8 cellular contexts compared by ENCODE assay signal in the genomic region with DNA sequence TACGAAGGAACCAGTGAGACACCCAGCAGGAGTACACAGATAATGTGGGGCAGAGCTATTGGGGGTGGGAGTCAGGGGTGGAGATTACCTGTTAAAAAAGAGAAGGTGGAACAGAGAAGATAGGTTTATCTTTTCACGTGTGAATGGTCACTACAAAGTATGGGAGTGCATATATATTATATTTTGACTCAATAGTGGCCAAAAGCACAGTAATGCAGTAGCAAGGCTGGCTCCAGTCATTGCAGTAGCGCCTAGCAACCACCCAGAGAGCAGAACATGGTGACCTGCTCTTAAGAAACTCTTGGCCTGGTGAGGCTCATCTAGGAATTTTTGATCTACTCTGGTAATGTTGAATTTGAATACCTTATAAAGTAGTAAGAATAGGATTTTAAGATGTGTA. TPM values are rescaled to one million over a fixed set of nuclear protein-coding genes. Genes with fewer than 3 reads are reported as not detected.
DNase-seq lines count a peak whose midpoint lies in the region; ATAC-seq and TF ChIP-seq lines count a peak whose summit lies in the region.

No MANE protein-coding gene starts in this region.

- H3K27me3 ChIP-seq in smooth muscle cell (ENCODE audit: low read depth), result peaks cover 25% of the 10 kb centered on the region

- H3K27ac ChIP-seq in smooth muscle cell (ENCODE audit: low read depth), result peak overlapping the region; percentile 87

- intact Hi-C loops in activated naive CD4-positive, alpha-beta T cell treated with anti-CD3 and anti-CD28 coated beads for 36 hours (cut with micrococcal nuclease), result loop anchor here (2.0 kb wide), 1 partner anchor 59 kb away; no protein-coding TSS in a partner anchor

- H3K9me3 Mint-ChIP-seq in activated naive CD4-positive, alpha-beta T cell treated with anti-CD3 and anti-CD28 coated beads for 36 hours, result peaks cover 3% of the 10 kb centered on the region
- peaks cover 3% of the 10 kb centered on the region for H3K9me3 Mint-ChIP-seq in glutamatergic neuron (ENCODE audit: unreplicated experiment)

- H3K36me3 Mint-ChIP-seq in activated naive CD4-positive, alpha-beta T cell treated with anti-CD3 and anti-CD28 coated beads for 36 hours (ENCODE audit: low read depth), result peaks cover 18% of the 10 kb centered on the region
- H3K36me3 Mint-ChIP-seq in T-helper 17 cell (ENCODE audit: low read depth), result peaks cover 11% of the 10 kb centered on the region
- H3K36me3 Mint-ChIP-seq in glutamatergic neuron (ENCODE audit: unreplicated experiment), result no peaks in the 10 kb centered on the region

- H3K9ac ChIP-seq in smooth muscle cell (ENCODE audit: low read depth), result peak overlapping the region; percentile 82

- H3F3A ChIP-seq in smooth muscle cell (ENCODE audit: low read depth), result peaks cover 7% of the 10 kb centered on the region

- H3K36me3 ChIP-seq in smooth muscle cell (ENCODE audit: low read depth), result peaks cover 10% of the 10 kb centered on the region

- DNase-seq in activated naive CD4-positive, alpha-beta T cell treated with anti-CD3 and anti-CD28 coated beads for 36 hours, result no peak
- no peak for DNase-seq in activated naive CD4-positive, alpha-beta T cell (lab: John Stamatoyannopoulos, UW)
- DNase-seq in T-helper 17 cell (no peak), glutamatergic neuron (no peak), smooth muscle cell (lab: John Stamatoyannopoulos, UW; ENCODE audit: unreplicated experiment) (no peak), HPDE6-E6E7 (ENCODE audit: extremely low spot score) (no peak), amniotic stem cell (lab: John Stamatoyannopoulos, UW) (no peak)
- no peak for DNase-seq in stimulated activated CD4-positive, alpha-beta T cell treated with anti-CD3 and anti-CD28 coated beads, Interleukin-12 subunit alpha, Interleukin-12 subunit beta, amount 100 ng/mL, for 4 hours

- H3K79me2 ChIP-seq in smooth muscle cell (ENCODE audit: low read depth), result peaks cover 3% of the 10 kb centered on the region

- H3K4me1 Mint-ChIP-seq in activated naive CD4-positive, alpha-beta T cell treated with anti-CD3 and anti-CD28 coated beads for 36 hours (ENCODE audit: low read depth), result peaks cover 22% of the 10 kb centered on the region
- peaks cover 13% of the 10 kb centered on the region for H3K4me1 Mint-ChIP-seq in T-helper 17 cell
- H3K4me1 Mint-ChIP-seq in glutamatergic neuron (ENCODE audit: low read depth, unreplicated experiment), result peaks cover 12% of the 10 kb centered on the region

- peaks cover 18% of the 10 kb centered on the region for H3K4me1 ChIP-seq in smooth muscle cell (ENCODE audit: low read depth)

- TF ChIP-seq CTCF in glutamatergic neuron (IDR thresholded peaks at IDR 0.05; ENCODE audit: partially characterized antibody, unreplicated experiment), result no peak
- TF ChIP-seq CTCF in smooth muscle cell (IDR thresholded peaks at IDR 0.05; ENCODE audit: borderline replicate concordance, insufficient read depth, poor library complexity, severe bottlenecking), result no peak

- ATAC-seq in T-helper 17 cell, result no peak

- H3K4me2 ChIP-seq in smooth muscle cell, result peak overlapping the region; percentile 92

- peaks cover 12% of the 10 kb centered on the region for H3K27me3 Mint-ChIP-seq in activated naive CD4-positive, alpha-beta T cell treated with anti-CD3 and anti-CD28 coated beads for 36 hours (ENCODE audit: low read depth)
- peaks cover 18% of the 10 kb centered on the region for H3K27me3 Mint-ChIP-seq in T-helper 17 cell
- H3K27me3 Mint-ChIP-seq in glutamatergic neuron (ENCODE audit: unreplicated experiment), result no peaks in the 10 kb centered on the region

- no peaks in the 10 kb centered on the region for H3K9me3 ChIP-seq in T-helper 17 cell (ENCODE audit: control insufficient read depth, low read length, poor library complexity, severe bottlenecking)
- no peaks in the 10 kb centered on the region for H3K9me3 ChIP-seq in smooth muscle cell (replicated peaks; ENCODE audit: low read depth)

- WGBS in smooth muscle cell (ENCODE audit: low lambda C conversion rate), result 24% methylated on average over 3 of the region's 3 CpGs

- peak overlapping the region; percentile 76 for H3K4me3 ChIP-seq in smooth muscle cell

- CTCF ChIA-PET in activated naive CD4-positive, alpha-beta T cell treated with anti-CD3 and anti-CD28 coated beads for 36 hours (lab: Charles Lee), result interaction anchor here (0.6 to 1.4 kb wide), 2 partner anchors 33 to 61 kb away, joined by 3 read pairs; a partner anchor contains a TSS

- H3K4me3 Mint-ChIP-seq in activated naive CD4-positive, alpha-beta T cell treated with anti-CD3 and anti-CD28 coated beads for 36 hours, result peak overlapping the region; percentile 91
- H3K4me3 Mint-ChIP-seq in T-helper 17 cell (peak overlapping the region; percentile 84), glutamatergic neuron (ENCODE audit: unreplicated experiment) (peak overlapping the region; percentile 88)

- H2AFZ ChIP-seq in smooth muscle cell (ENCODE audit: low read depth), result peak overlapping the region; percentile 100

- H4K20me1 ChIP-seq in smooth muscle cell (ENCODE audit: low read depth), result no peaks in the 10 kb centered on the region

- H3K27ac Mint-ChIP-seq in activated naive CD4-positive, alpha-beta T cell treated with anti-CD3 and anti-CD28 coated beads for 36 hours, result peak overlapping the region; percentile 78
- H3K27ac Mint-ChIP-seq in T-helper 17 cell (peak overlapping the region; percentile 91), glutamatergic neuron (ENCODE audit: unreplicated experiment) (peak overlapping the region; percentile 93)

RNA-seq across cellular contexts. Expression of a gene that starts 1.0 kb away (rescaled TPM):
- total RNA-seq in activated naive CD4-positive, alpha-beta T cell treated with anti-CD3 and anti-CD28 coated beads for 36 hours, result 10 to 100 TPM; 19.4 to 19.9 TPM
- total RNA-seq in T-helper 17 cell, result 10 to 100 TPM; 15.2 to 16.4 TPM
- total RNA-seq in glutamatergic neuron (ENCODE audit: unreplicated experiment), result 11.6 TPM
- total RNA-seq in smooth muscle cell, result 25.0 and 35.1 TPM in 2 replicates
- polyA plus RNA-seq in smooth muscle cell, result 27.9 and 30.2 TPM in 2 replicates

RNA-seq across cellular contexts. Expression of a gene that starts 29.9 kb away (rescaled TPM):
- 1 to 10 TPM; 2.4 to 2.7 TPM for total RNA-seq in activated naive CD4-positive, alpha-beta T cell treated with anti-CD3 and anti-CD28 coated beads for 36 hours
- 1 to 10 TPM; 6.8 to 7.1 TPM for total RNA-seq in T-helper 17 cell
- 27.5 TPM for total RNA-seq in glutamatergic neuron (ENCODE audit: unreplicated experiment)
- 23.4 and 29.4 TPM in 2 replicates for total RNA-seq in smooth muscle cell
- 15.3 and 18.1 TPM in 2 replicates for polyA plus RNA-seq in smooth muscle cell

RNA-seq across cellular contexts. Expression of a gene that starts 33.0 kb away (rescaled TPM):
- total RNA-seq in activated naive CD4-positive, alpha-beta T cell treated with anti-CD3 and anti-CD28 coated beads for 36 hours, result not detected
- total RNA-seq in T-helper 17 cell, result 1 to 10 TPM; 3.2 to 8.5 TPM
- total RNA-seq in glutamatergic neuron (ENCODE audit: unreplicated experiment), result not detected
- not detected in 2 replicates for total RNA-seq in smooth muscle cell
- not detected in 2 replicates for polyA plus RNA-seq in smooth muscle cell
